ENCODE assay signal across 8 cellular contexts in genomic region chr3:169218314-169218983, GRCh38.
A peak's percentile ranks its signal among the peaks of the same experiment; 100 is the strongest.
DNase-seq lines count a peak whose midpoint lies in the region; ATAC-seq and TF ChIP-seq lines count a peak whose summit lies in the region.

No MANE protein-coding gene starts in this region.

- CTCF ChIA-PET in AG04449 (lab: Yijun Ruan, JAX) (interaction anchor here (0.6 to 3.2 kb wide), 11 partner anchors 10 to 450 kb away, joined by 3 to 22 read pairs (median 5); no protein-coding TSS in a partner anchor), HEK293T (lab: Yijun Ruan, JAX) (interaction anchor here (0.6 to 1.8 kb wide), 4 partner anchors 11 to 78 kb away, joined by 3 to 6 read pairs (median 3); no protein-coding TSS in a partner anchor)

- no peaks in the 10 kb centered on the region for H3K36me3 ChIP-seq in SJCRH30
- H3K36me3 ChIP-seq in gastrocnemius medialis, result no peaks in the 10 kb centered on the region

- H3K4me1 ChIP-seq in SJCRH30 (no peaks in the 10 kb centered on the region; the same call in 1 of the 2 replicates), gastrocnemius medialis (no peaks in the 10 kb centered on the region)

- no peak overlapping the region for H3K4me3 ChIP-seq in AG04449 (ENCODE audit: low read depth, low read length)
- peak overlapping the region; percentile 3; the same call in 1 of the 2 replicates for H3K4me3 ChIP-seq in SJCRH30
- no peak overlapping the region for H3K4me3 ChIP-seq in gastrocnemius medialis

- ATAC-seq in gastrocnemius medialis (peak; percentile 41 to 56), HG03469 (IDR thresholded peaks at IDR 0.05; ENCODE audit: unreplicated experiment) (no peak), GM18498 (IDR thresholded peaks at IDR 0.05; ENCODE audit: unreplicated experiment) (no peak), HG03439 (IDR thresholded peaks at IDR 0.05; ENCODE audit: unreplicated experiment) (no peak)

- DNase-seq in AG04449 (ENCODE audit: low read depth, low spot score) (no peak), HEK293T (ENCODE audit: extremely low spot score) (peak; percentile 65), SJCRH30 (peak; percentile 67 to 78), head of caudate nucleus (peak in 24 of 42 donors; percentile 1 to 50 (median 20)), gastrocnemius medialis (no peak)

- H3K9me3 ChIP-seq in SJCRH30 (replicated peaks) (no peaks in the 10 kb centered on the region), gastrocnemius medialis (no peaks in the 10 kb centered on the region)

- H3K27me3 ChIP-seq in SJCRH30 (no peaks in the 10 kb centered on the region), gastrocnemius medialis (no peaks in the 10 kb centered on the region)

- TF ChIP-seq POLR2A in gastrocnemius medialis (IDR thresholded peaks at IDR 0.05), result no peak

- TF ChIP-seq CTCF in AG04449 (IDR thresholded peaks at IDR 0.05; ENCODE audit: insufficient read depth, low read length, missing control alignments) (peak; percentile 82), gastrocnemius medialis (IDR thresholded peaks at IDR 0.05 in 4 of 5, conservative IDR thresholded peaks at IDR 0.05 in 1 of 5) (peak in 2 of 5 experiments; percentile 40 to 48)

- in situ Hi-C loops in gastrocnemius medialis (cut with MboI; ENCODE audit: low sequenced_read_pairs in 4 of 4), result no loop called here

- POLR2A ChIA-PET in AG04449 (lab: Yijun Ruan, JAX) (no interaction called here), HEK293T (lab: Yijun Ruan, JAX) (no interaction called here)

- H3K27ac ChIP-seq in SJCRH30, result no peak overlapping the region
- H3K27ac ChIP-seq in gastrocnemius medialis, result peak overlapping the region in 3 of 4 donors; percentile 3 to 20 (median 4)

- intact Hi-C loops in head of caudate nucleus (cut with DNase I) (no loop called here), gastrocnemius medialis (cut with DNase I; ENCODE audit: low total_unique reads) (loop anchor here (10.0 kb wide), 1 partner anchor 446 kb away; the partner anchor contains the start of gene MECOM)

TF ChIP-seq in HEK293T, 16 proteins besides CTCF, POLR2A, EP300 and RAD21:
- TF ChIP-seq NFRKB (IDR thresholded peaks at IDR 0.05) (no peak), FOXK2 (IDR thresholded peaks at IDR 0.05) (no peak), ARNT (IDR thresholded peaks at IDR 0.05) (no peak), TARDBP (IDR thresholded peaks at IDR 0.05) (no peak), HDGF (IDR thresholded peaks at IDR 0.05; ENCODE audit: borderline replicate concordance) (no peak), PKNOX1 (IDR thresholded peaks at IDR 0.05) (no peak), LEF1 (IDR thresholded peaks at IDR 0.05; ENCODE audit: borderline replicate concordance) (no peak), SP1 (IDR thresholded peaks at IDR 0.05) (no peak), FOXA1 (IDR thresholded peaks at IDR 0.05) (no peak), SUZ12 (IDR thresholded peaks at IDR 0.05) (no peak), BHLHE40 (IDR thresholded peaks at IDR 0.05; ENCODE audit: borderline replicate concordance) (no peak), CTBP1 (IDR thresholded peaks at IDR 0.05; ENCODE audit: borderline replicate concordance) (no peak), L3MBTL2 (conservative IDR thresholded peaks at IDR 0.05) (no peak), FOXM1 (IDR thresholded peaks at IDR 0.05; ENCODE audit: borderline replicate concordance) (no peak), ZNF384 (IDR thresholded peaks at IDR 0.05) (no peak), ELF4 (IDR thresholded peaks at IDR 0.05) (no peak)

Comparison
In these comparisons a context has a peak if more than half of its experiments do, and no peak if none do; other contexts are left out.
1. DNase-seq: peak in HEK293T (single experiment), SJCRH30 (2 of 2) and head of caudate nucleus (24 of 42); none in AG04449 (single experiment) and gastrocnemius medialis (0 of 2).
2. ATAC-seq: peak in gastrocnemius medialis (2 of 2); none in HG03469 (single experiment), GM18498 (single experiment) and HG03439 (single experiment).